In genomic region chr22:40660725-40661124, GRCh38 we compare ENCODE assay signal across 21 cellular contexts. TPM values are rescaled to one million over a fixed set of nuclear protein-coding genes. Genes with fewer than 3 reads are reported as not detected.
"Had no signal": no experiment of that assay in that cellular context is flagged by ENCODE, and none has a peak within 500 bp of the region (broad histone marks: within the 10 kb centered on the region; RNA-seq: fewer than 3 reads in every experiment).

No MANE protein-coding gene starts in this region.

- H3K4me1 ChIP-seq: prostate gland had no signal

- H3K27ac Mint-ChIP-seq: activated naive CD8-positive, alpha-beta T cell treated with anti-CD3 and anti-CD28 coated beads, Interleukin-2, amount 10 ng/mL, durations not matched to agents 7 days and 5 days; activated T-helper 1 cell treated with anti-CD3 and anti-CD28 coated beads, Interleukin-12 subunit alpha, Interleukin-12 subunit beta, Interleukin-2, Interleukin-4 antibody, amounts not matched to agents 30 ng/mL and 10 ng/mL and 1 ng/mL, durations not matched to agents 14 hours and 24 hours and 36 hours; dendritic cell treated with granulocyte-macrophage colony-stimulating factor and Interleukin-4, amounts not matched to agents 40 ng/mL and 50 ng/mL, for 4 days; natural killer cell treated with Interleukin-12 subunit alpha and Interleukin-12 subunit beta and Interleukin-15 and Interleukin-18, amount 100 ng/mL, for 72 hours had no signal

- H3K9me3 ChIP-seq: left ventricle myocardium inferior, prostate gland, transverse colon had no signal

- H3K4me2 ChIP-seq: smooth muscle cell had no signal

- H3K36me3 Mint-ChIP-seq: activated naive CD8-positive, alpha-beta T cell treated with anti-CD3 and anti-CD28 coated beads, Interleukin-2, amount 10 ng/mL, durations not matched to agents 7 days and 5 days; natural killer cell treated with Interleukin-12 subunit alpha and Interleukin-12 subunit beta and Interleukin-15 and Interleukin-18, amount 100 ng/mL, for 72 hours had no signal

- H3K27ac ChIP-seq: left ventricle myocardium inferior, prostate gland, transverse colon had no signal

- H3K9me3 Mint-ChIP-seq: activated naive CD8-positive, alpha-beta T cell treated with anti-CD3 and anti-CD28 coated beads, Interleukin-2, amount 10 ng/mL, durations not matched to agents 7 days and 5 days; activated T-helper 1 cell treated with anti-CD3 and anti-CD28 coated beads, Interleukin-12 subunit alpha, Interleukin-12 subunit beta, Interleukin-2, Interleukin-4 antibody, amounts not matched to agents 30 ng/mL and 10 ng/mL and 1 ng/mL, durations not matched to agents 14 hours and 24 hours and 36 hours; dendritic cell treated with granulocyte-macrophage colony-stimulating factor and Interleukin-4, amounts not matched to agents 40 ng/mL and 50 ng/mL, for 4 days; natural killer cell treated with Interleukin-12 subunit alpha and Interleukin-12 subunit beta and Interleukin-15 and Interleukin-18, amount 100 ng/mL, for 72 hours had no signal

- H3K4me3 Mint-ChIP-seq: activated naive CD8-positive, alpha-beta T cell treated with anti-CD3 and anti-CD28 coated beads, Interleukin-2, amount 10 ng/mL, durations not matched to agents 7 days and 5 days; activated T-helper 1 cell treated with anti-CD3 and anti-CD28 coated beads, Interleukin-12 subunit alpha, Interleukin-12 subunit beta, Interleukin-2, Interleukin-4 antibody, amounts not matched to agents 30 ng/mL and 10 ng/mL and 1 ng/mL, durations not matched to agents 14 hours and 24 hours and 36 hours; dendritic cell treated with granulocyte-macrophage colony-stimulating factor and Interleukin-4, amounts not matched to agents 40 ng/mL and 50 ng/mL, for 4 days; natural killer cell treated with Interleukin-12 subunit alpha and Interleukin-12 subunit beta and Interleukin-15 and Interleukin-18, amount 100 ng/mL, for 72 hours had no signal

- DNase-seq: activated CD4-positive, CD25-positive, alpha-beta regulatory T cell treated with anti-CD3 and anti-CD28 coated beads, Interleukin-2, amount 50 U/mL, for 72 hours; activated naive CD8-positive, alpha-beta T cell treated with anti-CD3 and anti-CD28 coated beads, Interleukin-2, amount 10 ng/mL, durations not matched to agents 7 days and 5 days; cerebellar nuclear complex; effector memory CD4-positive, alpha-beta T cell; foreskin fibroblast; hypothalamus; left ventricle myocardium inferior; mesendoderm; occipital lobe; stimulated activated CD4-positive, alpha-beta T cell treated with anti-CD3 and anti-CD28 coated beads, Interleukin-4, amount 100 ng/mL, for 4 hours; stimulated activated CD8-positive, alpha-beta memory T cell treated with anti-CD3 and anti-CD28 coated beads, Interleukin-4, amount 100 ng/mL, for 48 hours; stimulated activated naive CD8-positive, alpha-beta T cell treated with anti-CD3 and anti-CD28 coated beads, Interleukin-15, Interleukin-2, amounts not matched to agents 100 U/mL and 50 U/mL, for 24 hours; T-helper 9 cell; transverse colon had no signal

- H3K27me3 ChIP-seq: transverse colon had no signal

- H3K4me3 ChIP-seq: left ventricle myocardium inferior, prostate gland, smooth muscle cell, transverse colon had no signal

- H3K36me3 ChIP-seq: left ventricle myocardium inferior, prostate gland, transverse colon had no signal

- H3K27me3 Mint-ChIP-seq: activated naive CD8-positive, alpha-beta T cell treated with anti-CD3 and anti-CD28 coated beads, Interleukin-2, amount 10 ng/mL, durations not matched to agents 7 days and 5 days; natural killer cell treated with Interleukin-12 subunit alpha and Interleukin-12 subunit beta and Interleukin-15 and Interleukin-18, amount 100 ng/mL, for 72 hours had no signal

- ATAC-seq: natural killer cell treated with Interleukin-12 subunit alpha and Interleukin-12 subunit beta and Interleukin-15 and Interleukin-18, amount 100 ng/mL, for 72 hours; right cardiac atrium; stimulated activated naive CD8-positive, alpha-beta T cell treated with anti-CD3 and anti-CD28 coated beads, Interleukin-15, Interleukin-2, amounts not matched to agents 100 U/mL and 50 U/mL, for 24 hours had no signal

RNA-seq across cellular contexts. Expression of gene MCHR1, which starts 18.6 kb away (rescaled TPM):
- total RNA-seq: activated CD8-positive, alpha-beta memory T cell treated with anti-CD3 and anti-CD28 coated beads for 36 hours; activated naive CD8-positive, alpha-beta T cell treated with anti-CD3 and anti-CD28 coated beads, Interleukin-2, amount 10 ng/mL, durations not matched to agents 7 days and 5 days; activated T-helper 1 cell treated with anti-CD3 and anti-CD28 coated beads, Interleukin-12 subunit alpha, Interleukin-12 subunit beta, Interleukin-2, Interleukin-4 antibody, amounts not matched to agents 30 ng/mL and 10 ng/mL and 1 ng/mL, durations not matched to agents 14 hours and 24 hours and 36 hours; natural killer cell treated with Interleukin-12 subunit alpha and Interleukin-12 subunit beta and Interleukin-15 and Interleukin-18, amount 100 ng/mL, for 72 hours had no signal
